ENCODE assay signal across 12 cellular contexts in genomic region chr2:237280235-237280634, GRCh38.
DNase-seq lines count a peak whose midpoint lies in the region; ATAC-seq and TF ChIP-seq lines count a peak whose summit lies in the region.
"Had no signal": no experiment of that assay in that cellular context is flagged by ENCODE, and none has a peak within 500 bp of the region (broad histone marks: within the 10 kb centered on the region; RNA-seq: fewer than 3 reads in every experiment).

No MANE protein-coding gene starts in this region.

- H3K4me1 ChIP-seq in left lung (peaks cover 6 to 11% of the 10 kb centered on the region in 2 donors), subcutaneous abdominal adipose tissue (ENCODE audit: control insufficient read depth in 5 of 5, insufficient read depth in 5 of 5, low read length in 5 of 5) (peaks cover 7 to 34% (median 27%) of the 10 kb centered on the region in 5 donors)
- H3K4me1 ChIP-seq: right lobe of liver had no signal

- POLR2A ChIA-PET in naive thymus-derived CD8-positive, alpha-beta T cell (lab: Charles Lee), result no interaction called here

- peak; percentile 62 for ATAC-seq in left lung
- ATAC-seq in HG02885 (IDR thresholded peaks at IDR 0.05; ENCODE audit: poor library complexity, unreplicated experiment), result no peak
- ATAC-seq in naive thymus-derived CD8-positive, alpha-beta T cell, result no peak
- ATAC-seq: activated CD4-positive, CD25-positive, alpha-beta regulatory T cell treated with anti-CD3 and anti-CD28 coated beads, Interleukin-2, amount 50 U/mL, for 24 hours had no signal

- H3K9ac ChIP-seq in subcutaneous abdominal adipose tissue (ENCODE audit: low read length in 5 of 5), result no peak overlapping the region

- peak overlapping the region; percentile 45 to 76 for H3K27ac ChIP-seq in left lung
- H3K27ac ChIP-seq in subcutaneous abdominal adipose tissue (ENCODE audit: low read depth, low read length), result peak overlapping the region; percentile 84
- H3K27ac ChIP-seq: right lobe of liver had no signal

- H3K36me3 ChIP-seq in left lung (no peaks in the 10 kb centered on the region), subcutaneous abdominal adipose tissue (ENCODE audit: control insufficient read depth in 5 of 5, insufficient read depth in 5 of 5, low read length in 5 of 5) (no peaks in the 10 kb centered on the region)
- H3K36me3 ChIP-seq: right lobe of liver had no signal

- peaks cover 0 to 7% of the 10 kb centered on the region in 2 donors for H3K27me3 ChIP-seq in left lung
- no peaks in the 10 kb centered on the region for H3K27me3 ChIP-seq in subcutaneous abdominal adipose tissue (ENCODE audit: control insufficient read depth in 5 of 5, insufficient read depth in 4 of 5, low read length in 5 of 5)
- H3K27me3 ChIP-seq: right lobe of liver had no signal

- intact Hi-C loops in left lung (cut with DNase I), result no loop called here

- H3K9me3 ChIP-seq in left lung (no peaks in the 10 kb centered on the region), subcutaneous abdominal adipose tissue (ENCODE audit: control insufficient read depth in 5 of 5, low read length in 5 of 5) (no peaks in the 10 kb centered on the region)
- H3K9me3 ChIP-seq: right lobe of liver had no signal

- peaks cover 0 to 3% (median 0%) of the 10 kb centered on the region in 4 donors for H3K4me1 Mint-ChIP-seq in naive thymus-derived CD8-positive, alpha-beta T cell

- TF ChIP-seq CTCF in astrocyte of the spinal cord (IDR thresholded peaks at IDR 0.05; ENCODE audit: low read depth, low read length), result no peak
- TF ChIP-seq CTCF in left lung (IDR thresholded peaks at IDR 0.05), result no peak

- no peak overlapping the region for H3K4me3 Mint-ChIP-seq in naive thymus-derived CD8-positive, alpha-beta T cell

- H3K36me3 Mint-ChIP-seq in naive thymus-derived CD8-positive, alpha-beta T cell, result no peaks in the 10 kb centered on the region

- H3K9me3 Mint-ChIP-seq in naive thymus-derived CD8-positive, alpha-beta T cell, result no peaks in the 10 kb centered on the region

- peaks cover 4 to 22% (median 14%) of the 10 kb centered on the region in 5 donors for H3K27me3 Mint-ChIP-seq in naive thymus-derived CD8-positive, alpha-beta T cell

- in situ Hi-C loops in astrocyte of the spinal cord (cut with HindIII; ENCODE audit: low sequenced_read_pairs), result no loop called here

- no peak overlapping the region for H3K27ac Mint-ChIP-seq in naive thymus-derived CD8-positive, alpha-beta T cell

- DNase-seq in HCEC 1CT (peak; percentile 98), astrocyte of the spinal cord (ENCODE audit: low read depth, low spot score) (peak; percentile 98), left lung (no peak), dermis blood vessel endothelial cell (no peak), DMS153 (lab: John Stamatoyannopoulos, UW) (no peak)
- DNase-seq in naive thymus-derived CD8-positive, alpha-beta T cell, result no peak
- DNase-seq: activated gamma-delta T cell treated with Interleukin-2 at 50 U/mL for 16 hours, NCI-H187 treated with DMSO at 0.1 percent for 48 hours, right lobe of liver had no signal

- no peak overlapping the region for H3K4me3 ChIP-seq in astrocyte of the spinal cord (ENCODE audit: low read depth, low read length)
- H3K4me3 ChIP-seq in left lung, result no peak overlapping the region
- H3K4me3 ChIP-seq in subcutaneous abdominal adipose tissue (ENCODE audit: low read depth in 1 of 5, low read length in 5 of 5), result no peak overlapping the region
- H3K4me3 ChIP-seq: right lobe of liver had no signal

Comparison
In these comparisons a context has a peak if more than half of its experiments do, and no peak if none do; other contexts are left out.
1. DNase-seq: peak in HCEC 1CT (single experiment) and astrocyte of the spinal cord (single experiment); none in left lung (0 of 2), dermis blood vessel endothelial cell (single experiment), DMS153 (single experiment) and naive thymus-derived CD8-positive, alpha-beta T cell (0 of 10).